14 cellular contexts compared by ENCODE assay signal in the genomic region with DNA sequence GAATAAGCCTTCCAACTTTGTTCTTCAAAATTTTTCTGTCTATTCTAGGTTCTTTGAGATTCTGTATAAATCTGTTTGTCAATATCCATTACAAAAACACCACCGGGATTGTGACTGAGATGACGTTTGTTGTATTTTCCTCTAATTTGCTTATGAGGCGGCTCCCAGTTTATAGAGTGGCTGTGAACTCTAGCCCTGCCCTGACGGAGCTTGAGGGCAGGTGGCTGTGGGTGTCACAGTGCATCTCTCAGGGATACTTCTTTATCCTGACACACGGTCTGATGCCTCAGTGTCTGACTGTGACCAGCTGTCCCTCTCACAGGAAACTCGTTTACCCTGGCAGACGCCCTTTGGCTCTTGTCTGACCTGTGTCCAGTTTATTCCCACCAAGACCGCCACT. TPM values are rescaled to one million over a fixed set of nuclear protein-coding genes. Genes with fewer than 3 reads are reported as not detected.
DNase-seq lines count a peak whose midpoint lies in the region; ATAC-seq and TF ChIP-seq lines count a peak whose summit lies in the region.
"Had no signal": no experiment of that assay in that cellular context is flagged by ENCODE, and none has a peak within 500 bp of the region (broad histone marks: within the 10 kb centered on the region; RNA-seq: fewer than 3 reads in every experiment).

No MANE protein-coding gene starts in this region.

- no peaks in the 10 kb centered on the region for H3K36me3 ChIP-seq in right atrium auricular region
- H3K36me3 ChIP-seq: BLaER1 had no signal

- DNase-seq in activated effector memory CD4-positive, alpha-beta T cell treated with anti-CD3 and anti-CD28 coated beads, Interleukin-2, amount 50 U/mL, for 16 hours, result peak; percentile 24
- no peak for DNase-seq in activated effector memory CD4-positive, alpha-beta T cell treated with Interleukin-2 at 50 U/mL for 16 hours
- DNase-seq in chondrocyte (ENCODE audit: low spot score) (peak; percentile 20), right atrium auricular region (ENCODE audit: low spot score) (no peak), mesenteric fat pad (ENCODE audit: low spot score) (no peak)
- no peak for DNase-seq in stimulated activated effector memory CD8-positive, alpha-beta T cell treated with anti-CD3 and anti-CD28 coated beads, Interleukin-12 subunit alpha, Interleukin-12 subunit beta, amount 100 ng/mL, for 72 hours (ENCODE audit: low spot score in 2 of 2)
- DNase-seq in activated naive CD4-positive, alpha-beta T cell treated with anti-CD3 and anti-CD28 coated beads for 36 hours, result no peak
- DNase-seq: 8988T, AML-193, Calu3, DMS 273 treated with DMSO at 0.1 percent for 48 hours, HFFc6 had no signal

- H3K4me3 ChIP-seq in right atrium auricular region, result no peak overlapping the region
- H3K4me3 ChIP-seq: BLaER1 had no signal

- H3K36me3 Mint-ChIP-seq in chondrocyte (ENCODE audit: low read depth), result no peaks in the 10 kb centered on the region
- peaks cover 4% of the 10 kb centered on the region for H3K36me3 Mint-ChIP-seq in stimulated activated effector memory CD8-positive, alpha-beta T cell treated with anti-CD3 and anti-CD28 coated beads, Interleukin-12 subunit alpha, Interleukin-12 subunit beta, amount 100 ng/mL, for 72 hours
- H3K36me3 Mint-ChIP-seq in activated naive CD4-positive, alpha-beta T cell treated with anti-CD3 and anti-CD28 coated beads for 36 hours (ENCODE audit: low read depth), result no peaks in the 10 kb centered on the region

- intact Hi-C loops in activated naive CD4-positive, alpha-beta T cell treated with anti-CD3 and anti-CD28 coated beads for 36 hours (cut with micrococcal nuclease), result no loop called here

- no peak overlapping the region for H3K27ac Mint-ChIP-seq in chondrocyte (ENCODE audit: unreplicated experiment)
- peak overlapping the region; percentile 80 for H3K27ac Mint-ChIP-seq in stimulated activated effector memory CD8-positive, alpha-beta T cell treated with anti-CD3 and anti-CD28 coated beads, Interleukin-12 subunit alpha, Interleukin-12 subunit beta, amount 100 ng/mL, for 72 hours
- no peak overlapping the region for H3K27ac Mint-ChIP-seq in activated naive CD4-positive, alpha-beta T cell treated with anti-CD3 and anti-CD28 coated beads for 36 hours

- no peaks in the 10 kb centered on the region for H3K4me1 ChIP-seq in right atrium auricular region

- no peaks in the 10 kb centered on the region for H3K27me3 Mint-ChIP-seq in chondrocyte (ENCODE audit: low read depth)
- no peaks in the 10 kb centered on the region for H3K27me3 Mint-ChIP-seq in activated naive CD4-positive, alpha-beta T cell treated with anti-CD3 and anti-CD28 coated beads for 36 hours (ENCODE audit: low read depth)

- no peak overlapping the region for H3K27ac ChIP-seq in right atrium auricular region
- H3K27ac ChIP-seq: BLaER1, HL-60 had no signal

- TF ChIP-seq CTCF in chondrocyte (IDR thresholded peaks at IDR 0.05) (no peak), right atrium auricular region (IDR thresholded peaks at IDR 0.05) (no peak)

- no peaks in the 10 kb centered on the region for H3K9me3 ChIP-seq in right atrium auricular region

- peaks cover 9% of the 10 kb centered on the region for H3K9me3 Mint-ChIP-seq in chondrocyte (ENCODE audit: low read depth)
- H3K9me3 Mint-ChIP-seq in stimulated activated effector memory CD8-positive, alpha-beta T cell treated with anti-CD3 and anti-CD28 coated beads, Interleukin-12 subunit alpha, Interleukin-12 subunit beta, amount 100 ng/mL, for 72 hours, result no peaks in the 10 kb centered on the region
- peaks cover 2% of the 10 kb centered on the region for H3K9me3 Mint-ChIP-seq in activated naive CD4-positive, alpha-beta T cell treated with anti-CD3 and anti-CD28 coated beads for 36 hours
- H3K9me3 Mint-ChIP-seq: HFFc6 had no signal

- H3K4me1 Mint-ChIP-seq in chondrocyte (ENCODE audit: low read depth), result peaks cover under 1% of the 10 kb centered on the region
- peaks cover 17% of the 10 kb centered on the region for H3K4me1 Mint-ChIP-seq in stimulated activated effector memory CD8-positive, alpha-beta T cell treated with anti-CD3 and anti-CD28 coated beads, Interleukin-12 subunit alpha, Interleukin-12 subunit beta, amount 100 ng/mL, for 72 hours
- peaks cover 2% of the 10 kb centered on the region for H3K4me1 Mint-ChIP-seq in activated naive CD4-positive, alpha-beta T cell treated with anti-CD3 and anti-CD28 coated beads for 36 hours (ENCODE audit: low read depth)

- H3K27me3 ChIP-seq in right atrium auricular region, result no peaks in the 10 kb centered on the region
- H3K27me3 ChIP-seq: BLaER1 had no signal

- CTCF ChIA-PET in activated naive CD4-positive, alpha-beta T cell treated with anti-CD3 and anti-CD28 coated beads for 36 hours (lab: Charles Lee), result no interaction called here

- no peak for ATAC-seq in stimulated activated effector memory CD8-positive, alpha-beta T cell treated with anti-CD3 and anti-CD28 coated beads, Interleukin-12 subunit alpha, Interleukin-12 subunit beta, amount 100 ng/mL, for 72 hours

- H3K4me3 Mint-ChIP-seq in chondrocyte (ENCODE audit: unreplicated experiment), result no peak overlapping the region
- no peak overlapping the region for H3K4me3 Mint-ChIP-seq in stimulated activated effector memory CD8-positive, alpha-beta T cell treated with anti-CD3 and anti-CD28 coated beads, Interleukin-12 subunit alpha, Interleukin-12 subunit beta, amount 100 ng/mL, for 72 hours
- no peak overlapping the region for H3K4me3 Mint-ChIP-seq in activated naive CD4-positive, alpha-beta T cell treated with anti-CD3 and anti-CD28 coated beads for 36 hours
- H3K4me3 Mint-ChIP-seq: HFFc6 had no signal

RNA-seq across cellular contexts. Expression of a gene that starts 53.7 kb away (rescaled TPM):
- total RNA-seq in chondrocyte (113 to 146 TPM (median 117 TPM) in 3 replicates), right atrium auricular region (10 to 100 TPM; 85.3 to 88.5 TPM), mesenteric fat pad (107 TPM)
- 10 to 100 TPM; 79.8 to 83.7 TPM for total RNA-seq in activated naive CD4-positive, alpha-beta T cell treated with anti-CD3 and anti-CD28 coated beads for 36 hours

Comparison
In these comparisons a context has a peak if more than half of its experiments do, and no peak if none do; other contexts are left out.
1. DNase-seq: peak in activated effector memory CD4-positive, alpha-beta T cell treated with anti-CD3 and anti-CD28 coated beads, Interleukin-2, amount 50 U/mL, for 16 hours (single experiment) and chondrocyte (single experiment); none in activated effector memory CD4-positive, alpha-beta T cell treated with Interleukin-2 at 50 U/mL for 16 hours (single experiment), stimulated activated effector memory CD8-positive, alpha-beta T cell treated with anti-CD3 and anti-CD28 coated beads, Interleukin-12 subunit alpha, Interleukin-12 subunit beta, amount 100 ng/mL, for 72 hours (0 of 2), activated naive CD4-positive, alpha-beta T cell treated with anti-CD3 and anti-CD28 coated beads for 36 hours (single experiment), right atrium auricular region (single experiment) and mesenteric fat pad (single experiment).